ENCODE assay signal across 9 cellular contexts in the genomic region with DNA sequence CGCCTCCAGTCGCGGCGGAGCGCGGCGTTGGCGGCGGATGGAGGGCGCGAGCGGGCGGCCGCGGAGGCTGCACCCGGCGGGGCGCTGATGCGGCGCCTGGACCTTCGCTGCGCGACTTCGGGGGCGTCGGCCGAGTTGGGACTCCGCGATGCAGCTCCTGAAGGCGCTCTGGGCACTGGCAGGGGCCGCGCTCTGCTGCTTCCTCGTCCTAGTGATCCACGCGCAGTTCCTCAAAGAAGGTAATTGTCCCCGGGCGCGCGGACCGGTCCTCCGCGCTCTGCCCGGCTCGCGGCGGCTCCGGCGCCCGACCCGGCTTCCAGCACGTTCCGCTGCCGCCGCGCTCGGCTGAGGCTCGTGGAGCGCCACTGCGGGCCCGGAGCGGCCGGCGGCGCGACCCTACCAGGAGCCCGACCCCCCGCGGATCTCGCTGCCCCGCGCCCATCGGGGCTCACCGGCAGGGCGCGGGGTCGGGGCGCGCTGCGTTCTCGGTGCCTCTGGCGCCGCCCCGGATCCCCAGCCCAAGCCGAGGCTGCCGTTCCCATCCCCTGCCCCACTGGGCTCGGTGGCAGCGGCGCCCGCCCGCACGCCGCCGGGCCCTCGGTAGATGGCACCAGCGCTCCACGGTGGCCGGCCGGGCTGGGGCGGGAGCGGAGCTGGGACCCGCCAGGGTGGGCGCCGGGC.
DNase-seq lines count a peak whose midpoint lies in the region; ATAC-seq, FAIRE-seq and TF ChIP-seq lines count a peak whose summit lies in the region.
"Had no signal": no experiment of that assay in that cellular context is flagged by ENCODE, and none has a peak within 500 bp of the region (broad histone marks: within the 10 kb centered on the region; RNA-seq: fewer than 3 reads in every experiment).

No MANE protein-coding gene starts in this region.

- peaks cover 5% of the 10 kb centered on the region for H3K36me3 Mint-ChIP-seq in progenitor cell of endocrine pancreas (ENCODE audit: insufficient read depth)

- DNase-seq in D721Med (ENCODE audit: insufficient read length, low spot score) (no peak), NCI-H748 (lab: John Stamatoyannopoulos, UW; ENCODE audit: unreplicated experiment) (peak; percentile 75), heart left ventricle (peak in 2 of 5 donors; percentile 12 to 54), progenitor cell of endocrine pancreas (ENCODE audit: low spot score, unreplicated experiment) (peak; percentile 72), DMS53 treated with DMSO at 0.1 percent for 48 hours (lab: John Stamatoyannopoulos, UW; ENCODE audit: unreplicated experiment) (no peak), RWPE1 (ENCODE audit: low spot score) (no peak)

- H3K27me3 Mint-ChIP-seq in progenitor cell of endocrine pancreas = peaks cover 35% of the 10 kb centered on the region

- intact Hi-C loops in heart left ventricle (cut with DNase I) = loop anchor here in 9 of 10 donors (1.0 to 10.0 kb wide), 8 partner anchors 728 to 1158 kb away; no protein-coding TSS in a partner anchor

- POLR2A ChIA-PET in RWPE1 (lab: Yijun Ruan, JAX; ENCODE audit: low non-redundant PET) = no interaction called here

- TF ChIP-seq POLR2A in heart left ventricle (IDR thresholded peaks at IDR 0.05) = no peak

- peaks cover 7% of the 10 kb centered on the region for H3K9me3 Mint-ChIP-seq in progenitor cell of endocrine pancreas (ENCODE audit: low read depth)

- no peak overlapping the region for H3K4me3 Mint-ChIP-seq in progenitor cell of endocrine pancreas (ENCODE audit: low read depth)

- WGBS in heart left ventricle, 4 donors = 0 to 1% (median 0%) methylated on average over 34 to 103 of the region's 103 CpGs

- no peak for FAIRE-seq in D721Med (lab: Jason Lieb, UNC)
- FAIRE-seq: GM18507 had no signal

- no peak overlapping the region for H3K27ac ChIP-seq in heart left ventricle
- H3K27ac ChIP-seq in RWPE1 = no peak overlapping the region

- peak overlapping the region in 8 of 12 donors; percentile 5 to 44 (median 29) for H3K4me3 ChIP-seq in heart left ventricle

- CTCF ChIA-PET in RWPE1 (lab: Yijun Ruan, JAX) = no interaction called here

- peaks cover 0 to 5% (median 0%) of the 10 kb centered on the region in 12 donors for H3K9me3 ChIP-seq in heart left ventricle

- peaks cover 17 to 47% (median 29%) of the 10 kb centered on the region in 9 donors for H3K27me3 ChIP-seq in heart left ventricle

- no peaks in the 10 kb centered on the region for H3K36me3 ChIP-seq in heart left ventricle

- TF ChIP-seq CTCF in D721Med (IDR thresholded peaks at IDR 0.05; ENCODE audit: insufficient read depth, missing control alignments) (peak; percentile 24), heart left ventricle (IDR thresholded peaks at IDR 0.05) (peak in 11 of 12 donors; percentile 18 to 56 (median 43)), progenitor cell of endocrine pancreas (IDR thresholded peaks at IDR 0.05; ENCODE audit: unreplicated experiment) (peak; percentile 77), RWPE1 (conservative IDR thresholded peaks at IDR 0.05; ENCODE audit: low read depth) (no peak)

- ATAC-seq in heart left ventricle = peak in 3 of 4 donors; percentile 38 to 63 (median 61)
- ATAC-seq in GM21723 (IDR thresholded peaks at IDR 0.05; ENCODE audit: unreplicated experiment) = no peak
- ATAC-seq in HG02981 (IDR thresholded peaks at IDR 0.05; ENCODE audit: unreplicated experiment) = no peak

- H3K27ac Mint-ChIP-seq in progenitor cell of endocrine pancreas = no peak overlapping the region

- no peaks in the 10 kb centered on the region for H3K4me1 Mint-ChIP-seq in progenitor cell of endocrine pancreas (ENCODE audit: low read depth)

- H3K4me1 ChIP-seq in heart left ventricle = peaks cover 0 to 13% (median 0%) of the 10 kb centered on the region in 12 donors

Comparison
In these comparisons a context has a peak if more than half of its experiments do, and no peak if none do; other contexts are left out.
1. DNase-seq: peak in NCI-H748 (single experiment) and progenitor cell of endocrine pancreas (single experiment); none in D721Med (single experiment), DMS53 treated with DMSO at 0.1 percent for 48 hours (single experiment) and RWPE1 (single experiment).
2. ATAC-seq: peak in heart left ventricle (3 of 4); none in GM21723 (single experiment) and HG02981 (single experiment).